22 cellular contexts compared by ENCODE assay signal in genomic region chr1:21569820-21570527, GRCh38.
"Had no signal": no experiment of that assay in that cellular context is flagged by ENCODE, and none has a peak within 500 bp of the region (broad histone marks: within the 10 kb centered on the region; RNA-seq: fewer than 3 reads in every experiment).

No MANE protein-coding gene starts in this region.

- H3K79me2 ChIP-seq: hepatocyte had no signal

- ATAC-seq: activated CD8-positive, alpha-beta memory T cell treated with anti-CD3 and anti-CD28 coated beads, Interleukin-2, amount 10 ng/mL, durations not matched to agents 7 days and 5 days; activated CD8-positive, alpha-beta T cell treated with anti-CD3 and anti-CD28 coated beads for 36 hours; effector memory CD8-positive, alpha-beta T cell; esophagus mucosa; left ventricle myocardium superior had no signal

- H3K27ac ChIP-seq: colonic mucosa, dorsolateral prefrontal cortex, hepatocyte, prostate gland, spleen, upper lobe of right lung had no signal

- H3K4me3 ChIP-seq: breast epithelium, colonic mucosa, dorsolateral prefrontal cortex, hepatocyte, prostate gland, spleen, upper lobe of right lung had no signal

- H3K4me2 ChIP-seq: hepatocyte had no signal

- H3K27me3 ChIP-seq: breast epithelium, colonic mucosa, dorsolateral prefrontal cortex, hepatocyte, upper lobe of right lung had no signal

- H3K9me3 ChIP-seq: colonic mucosa, prostate gland, upper lobe of right lung had no signal

- H3K4me1 ChIP-seq: prostate gland had no signal

- FAIRE-seq: endothelial cell of umbilical vein had no signal

- H2AFZ ChIP-seq: hepatocyte had no signal

- DNase-seq: activated B cell treated with CpG ODN at 0.5 μM for 24 hours; activated CD4-positive, alpha-beta T cell treated with anti-CD3 and anti-CD28 coated beads for 48 hours; activated CD8-positive, alpha-beta memory T cell treated with anti-CD3 and anti-CD28 coated beads, Interleukin-2, amount 10 ng/mL, durations not matched to agents 7 days and 5 days; activated CD8-positive, alpha-beta T cell treated with anti-CD3 and anti-CD28 coated beads for 36 hours; activated gamma-delta T cell treated with Interleukin-2 at 50 U/mL for 16 hours; colonic mucosa; dorsolateral prefrontal cortex; effector memory CD8-positive, alpha-beta T cell; foreskin melanocyte; immature natural killer cell; kidney glomerular epithelial cell; left ventricle myocardium superior; spleen; stimulated activated CD4-positive, alpha-beta T cell treated with anti-CD3 and anti-CD28 coated beads, Interleukin-4, amount 100 ng/mL, for 1 hour; stimulated activated naive CD4-positive, alpha-beta T cell treated with Interleukin-2 at 50 U/mL for 16 hours; T-helper 9 cell; upper lobe of right lung had no signal

- H3K36me3 ChIP-seq: breast epithelium, colonic mucosa, prostate gland, upper lobe of right lung had no signal
